Comparison of ENCODE assay signal across 22 cellular contexts in the genomic region with DNA sequence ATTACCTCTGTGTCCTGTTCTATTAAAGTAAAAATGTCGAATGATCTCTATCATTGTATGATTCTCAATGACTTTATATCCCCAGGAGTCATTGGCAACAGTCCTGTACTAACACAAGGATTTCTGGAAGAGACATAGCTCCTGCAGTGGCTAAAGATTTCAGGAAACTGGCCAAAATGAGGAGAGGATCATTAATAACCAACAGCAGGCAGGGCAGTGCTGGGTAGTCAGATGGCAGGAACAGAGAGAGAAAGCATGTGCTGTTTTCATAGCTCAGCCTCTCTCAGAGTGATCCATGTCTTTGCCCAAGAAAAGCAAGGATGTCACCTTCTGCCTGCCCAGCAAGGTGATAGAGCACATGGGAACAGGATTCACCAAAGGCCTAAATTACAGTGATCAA.
"Had no signal": no experiment of that assay in that cellular context is flagged by ENCODE, and none has a peak within 500 bp of the region (broad histone marks: within the 10 kb centered on the region; RNA-seq: fewer than 3 reads in every experiment).

No MANE protein-coding gene starts in this region.

- H3K27me3 ChIP-seq: MG63 had no signal

- ATAC-seq: Panc1, PC-3 had no signal

- H3K4me3 ChIP-seq: MG63 had no signal

- H3K27ac ChIP-seq: HL-60, RWPE1 had no signal

- H3K9me3 ChIP-seq: MG63 had no signal

- DNase-seq: Karpas-422; KG1; MG63; NCI-H1092; NCI-H1105 treated with DMSO at 0.1 percent for 48 hours; NCI-H1417 treated with DMSO at 0.1 percent for 48 hours; NCI-H146; NCI-H1694 treated with DMSO at 0.1 percent for 48 hours; NCI-H1930; NCI-H2107; NCI-H2227 treated with DMSO at 0.1 percent for 48 hours; NCI-H510A treated with DMSO at 0.1 percent for 48 hours; NCI-H526; NCI-H748 treated with DMSO at 0.1 percent for 48 hours; NK-92 treated with Interleukin-12 subunit alpha and Interleukin-12 subunit beta, amount 100 ng/mL, for 24 hours; PC-3; SHP77; T-helper 2 cell had no signal

- H3K36me3 ChIP-seq: MG63 had no signal

- FAIRE-seq: HTR-8/SVneo had no signal
